In genomic region chr15:65363766-65364165, GRCh38 we compare ENCODE assay signal across 3 cellular contexts.
TF ChIP-seq lines count a peak whose summit lies in the region.

No MANE protein-coding gene starts in this region.

TF ChIP-seq in H1, 55 proteins besides CTCF, POLR2A, EP300 and RAD21:
- TF ChIP-seq KDM4A (IDR thresholded peaks at IDR 0.05; ENCODE audit: low read depth, low read length, severe bottlenecking), result no peak
- no peak for TF ChIP-seq CHD1 (IDR thresholded peaks at IDR 0.05; ENCODE audit: low read depth, low read length)
- no peak for TF ChIP-seq ZNF274 (IDR thresholded peaks at IDR 0.05; ENCODE audit: borderline replicate concordance, extremely low read depth, low read length)
- TF ChIP-seq NANOG (IDR thresholded peaks at IDR 0.05; ENCODE audit: insufficient read depth, low read depth, low read length, poor library complexity, severe bottlenecking), result no peak
- no peak for TF ChIP-seq BCL11A (IDR thresholded peaks at IDR 0.05; ENCODE audit: low read depth in 2 of 2, low read length in 2 of 2)
- no peak for TF ChIP-seq ATF2 (IDR thresholded peaks at IDR 0.05; ENCODE audit: low read length)
- no peak for TF ChIP-seq HDAC6 (IDR thresholded peaks at IDR 0.05; ENCODE audit: low read depth, low read length)
- TF ChIP-seq RBBP5 (IDR thresholded peaks at IDR 0.05; ENCODE audit: borderline replicate concordance, low read depth, low read length), result no peak
- TF ChIP-seq CTBP2 (IDR thresholded peaks at IDR 0.05; ENCODE audit: borderline replicate concordance, insufficient read depth, insufficient read length, low read length), result no peak
- no peak for TF ChIP-seq EZH2 (IDR thresholded peaks at IDR 0.05; ENCODE audit: low read depth, low read length, severe bottlenecking)
- no peak for TF ChIP-seq PHF8 (conservative IDR thresholded peaks at IDR 0.05; ENCODE audit: low read depth, low read length)
- no peak for TF ChIP-seq EGR1 (IDR thresholded peaks at IDR 0.05; ENCODE audit: borderline replicate concordance, low read depth, low read length)
- no peak for TF ChIP-seq KDM5A (IDR thresholded peaks at IDR 0.05; ENCODE audit: low read length)
- TF ChIP-seq BACH1 (IDR thresholded peaks at IDR 0.05; ENCODE audit: low read length), result no peak

TF ChIP-seq in neural cell, 6 proteins besides CTCF, POLR2A, EP300 and RAD21:
- TF ChIP-seq TAF1 (IDR thresholded peaks at IDR 0.05; ENCODE audit: low read depth) (no peak), REST (IDR thresholded peaks at IDR 0.05; ENCODE audit: borderline replicate concordance) (no peak)
TF ChIP-seq in neural cell: peak in this region for 0.

TF ChIP-seq in GM12891, 5 proteins besides CTCF, POLR2A, EP300 and RAD21:
- no peak for TF ChIP-seq POLR2AphosphoS5 (IDR thresholded peaks at IDR 0.05; ENCODE audit: low read depth, low read length)
- no peak for TF ChIP-seq POU2F2 (IDR thresholded peaks at IDR 0.05; ENCODE audit: low read depth, low read length)
- TF ChIP-seq PAX5 (IDR thresholded peaks at IDR 0.05; ENCODE audit: insufficient read depth, low read length, severe bottlenecking), result no peak
- TF ChIP-seq SPI1 (IDR thresholded peaks at IDR 0.05; ENCODE audit: low read depth, low read length), result no peak
- no peak for TF ChIP-seq TAF1 (IDR thresholded peaks at IDR 0.05; ENCODE audit: low read depth, low read length)
TF ChIP-seq in GM12891: peak in this region for 0.
